Comparison of ENCODE assay signal across 8 cellular contexts in genomic region chr15:63157891-63158431, GRCh38. TPM values are rescaled to one million over a fixed set of nuclear protein-coding genes. Genes with fewer than 3 reads are reported as not detected.
DNase-seq lines count a peak whose midpoint lies in the region; ATAC-seq, FAIRE-seq and TF ChIP-seq lines count a peak whose summit lies in the region.

No MANE protein-coding gene starts in this region.

- H3K4me3 ChIP-seq in A673 (ENCODE audit: low read depth, low read length, poor library complexity, severe bottlenecking) (peak overlapping the region; percentile 96), GM06990 (replicated peaks; ENCODE audit: low read depth, low read length) (peak overlapping the region; percentile 75), bronchial epithelial cell (ENCODE audit: low read depth, low read length) (peak overlapping the region; percentile 82), skeletal muscle tissue (ENCODE audit: low read length in 3 of 3) (peak overlapping the region; percentile 82 to 97 (median 82))

- intact Hi-C loops in A673 (cut with micrococcal nuclease; ENCODE audit: unreplicated experiment), result loop anchor here (5.0 kb wide), 1 partner anchor 249 kb away; no protein-coding TSS in a partner anchor

- BruUV-seq in A673 (replicated peaks; lab: Mats Ljungman, UMichigan), result TSS peak; percentile 85

- POLR2A ChIA-PET in A673 (lab: Charles Lee; ENCODE audit: low non-redundant PET), result no interaction called here

- peak overlapping the region; percentile 94 to 97 (median 97) for H3K9ac ChIP-seq in skeletal muscle tissue (ENCODE audit: low read depth in 1 of 3, low read length in 3 of 3)

- H3K27ac ChIP-seq in A673 (ENCODE audit: low read depth, low read length, poor library complexity, severe bottlenecking), result peak overlapping the region; percentile 91
- peak overlapping the region; percentile 97 for H3K27ac ChIP-seq in skeletal muscle tissue (ENCODE audit: low read depth, low read length)

- DNase-seq in A673 (ENCODE audit: low spot score) (peak; percentile 71), GM06990 (ENCODE audit: extremely low read depth, insufficient read length) (no peak), RKO (ENCODE audit: low spot score) (peak; percentile 88), bronchial epithelial cell (ENCODE audit: low read depth) (peak; percentile 43), inferior parietal cortex (ENCODE audit: extremely low spot score) (peak; percentile 49), NCI-H187 (lab: John Stamatoyannopoulos, UW) (no peak)

- ATAC-seq in HG02973 (IDR thresholded peaks at IDR 0.05; ENCODE audit: unreplicated experiment), result peak; percentile 29

- H3K36me3 ChIP-seq in A673 (ENCODE audit: insufficient read depth, low read length, poor library complexity, severe bottlenecking), result peaks cover 5% of the 10 kb centered on the region
- no peaks in the 10 kb centered on the region; the same call in 1 of the 2 replicates for H3K36me3 ChIP-seq in GM06990 (ENCODE audit: control insufficient read depth, insufficient read depth, low read length)
- peaks cover 1% of the 10 kb centered on the region for H3K36me3 ChIP-seq in bronchial epithelial cell (ENCODE audit: control insufficient read depth, insufficient read depth, low read length)
- H3K36me3 ChIP-seq in skeletal muscle tissue (ENCODE audit: control insufficient read depth in 3 of 3, insufficient read depth in 3 of 3, low read length in 3 of 3), result peaks cover 0 to 11% (median 4%) of the 10 kb centered on the region in 3 donors

- no peaks in the 10 kb centered on the region for H3K27me3 ChIP-seq in A673 (replicated peaks; ENCODE audit: insufficient read depth, low read depth, low read length, poor library complexity)
- H3K27me3 ChIP-seq in GM06990 (replicated peaks; ENCODE audit: control insufficient read depth, insufficient read depth, low read length), result no peaks in the 10 kb centered on the region
- no peaks in the 10 kb centered on the region for H3K27me3 ChIP-seq in bronchial epithelial cell (ENCODE audit: control insufficient read depth, insufficient read depth, low read length)
- no peaks in the 10 kb centered on the region for H3K27me3 ChIP-seq in skeletal muscle tissue (ENCODE audit: control insufficient read depth in 3 of 3, insufficient read depth in 3 of 3, low read length in 3 of 3)

- H3K4me1 ChIP-seq in A673 (ENCODE audit: insufficient read depth, low read length, poor library complexity, severe bottlenecking) (no peaks in the 10 kb centered on the region), skeletal muscle tissue (ENCODE audit: control insufficient read depth in 3 of 3, insufficient read depth in 3 of 3, low read length in 3 of 3) (peaks cover 3 to 12% (median 6%) of the 10 kb centered on the region in 3 donors)

- FAIRE-seq in bronchial epithelial cell (lab: Jason Lieb, UNC), result no peak

- CTCF ChIA-PET in A673 (lab: Charles Lee), result interaction anchor here (0.6 kb wide), 1 partner anchor 8 kb away, joined by 4 read pairs; no protein-coding TSS in a partner anchor

- no peak for TF ChIP-seq CTCF in A673 (conservative IDR thresholded peaks at IDR 0.05; ENCODE audit: low read depth, low read length)
- peak; percentile 7 for TF ChIP-seq CTCF in GM06990 (IDR thresholded peaks at IDR 0.05; ENCODE audit: insufficient read depth, low read length, poor library complexity, severe bottlenecking)
- TF ChIP-seq CTCF in bronchial epithelial cell (IDR thresholded peaks at IDR 0.05; ENCODE audit: insufficient read depth, low read length, severe bottlenecking), result peak; percentile 14

- H3K9me3 ChIP-seq in A673 (ENCODE audit: low read depth, low read length, poor library complexity, severe bottlenecking) (no peaks in the 10 kb centered on the region), skeletal muscle tissue (ENCODE audit: control insufficient read depth in 3 of 3, low read length in 3 of 3) (no peaks in the 10 kb centered on the region)

RNA-seq across cellular contexts. Expression of gene RPS27L, which starts 0.7 kb away (rescaled TPM):
- 64.2 and 65.6 TPM in 2 replicates for total RNA-seq in A673 (2021)
- 62.7 and 105 TPM in 2 replicates for total RNA-seq in bronchial epithelial cell
- 25.1 TPM for total RNA-seq in skeletal muscle tissue

RNA-seq across cellular contexts. Expression of gene RAB8B, which starts 31.4 kb away (rescaled TPM):
- total RNA-seq in A673 (2021) (29.1 and 34.3 TPM in 2 replicates), bronchial epithelial cell (18.7 and 23.0 TPM in 2 replicates), skeletal muscle tissue (26.6 TPM)

RNA-seq across cellular contexts. Expression of gene LACTB, which starts 36.3 kb away (rescaled TPM):
- total RNA-seq in A673 (2021) (4.4 and 5.4 TPM in 2 replicates), bronchial epithelial cell (14.5 and 15.5 TPM in 2 replicates), skeletal muscle tissue (5.2 TPM)

Comparison
In these comparisons a context has a peak if more than half of its experiments do, and no peak if none do; other contexts are left out.
1. DNase-seq: peak in A673 (single experiment), RKO (single experiment), bronchial epithelial cell (single experiment) and inferior parietal cortex (single experiment); none in GM06990 (single experiment) and NCI-H187 (0 of 2).
2. Peak in every context shown above with its lines, with median percentiles within 50 percentile points of each other: H3K4me3 ChIP-seq.